ENCODE assay signal across 27 cellular contexts in genomic region chr4:26724522-26724921, GRCh38.
"Had no signal": no experiment of that assay in that cellular context is flagged by ENCODE, and none has a peak within 500 bp of the region (broad histone marks: within the 10 kb centered on the region; RNA-seq: fewer than 3 reads in every experiment).

No MANE protein-coding gene starts in this region.

- H3K4me3 ChIP-seq: adrenal gland, ascending aorta, colonic mucosa, dorsolateral prefrontal cortex, esophagus muscularis mucosa, hepatocyte, neural progenitor cell, right lobe of liver, skin epidermis, tibial artery had no signal

- H3K27me3 Mint-ChIP-seq: stimulated activated naive CD8-positive, alpha-beta T cell treated with anti-CD3 and anti-CD28 coated beads, Interleukin-15, Interleukin-2, amounts not matched to agents 100 ng/mL and 50 ng/mL, for 24 hours had no signal

- H3K4me1 Mint-ChIP-seq: neural progenitor cell had no signal

- H3K9me3 Mint-ChIP-seq: activated T-helper 2 cell treated with anti-CD3 and anti-CD28 coated beads, Interferon-gamma antibody, Interleukin-2, Interleukin-4, amounts not matched to agents 10 μg/mL and 5 μg/mL and 100 μg/mL, durations not matched to agents 14 hours and 24 hours and 36 hours; neural progenitor cell; stimulated activated naive CD8-positive, alpha-beta T cell treated with anti-CD3 and anti-CD28 coated beads, Interleukin-15, Interleukin-2, amounts not matched to agents 100 ng/mL and 50 ng/mL, for 24 hours; T-helper 2 cell treated with Interferon-gamma antibody and Interleukin-4, amounts not matched to agents 5 μg/mL and 100 μg/mL, for 36 hours had no signal

- H3K27ac ChIP-seq: adrenal gland, ascending aorta, brain microvascular endothelial cell, colonic mucosa, dorsolateral prefrontal cortex, esophagus muscularis mucosa, hepatocyte, neural progenitor cell, right lobe of liver, skin epidermis, tibial artery, WERI-Rb-1 had no signal

- H3K27me3 ChIP-seq: adrenal gland, ascending aorta, brain microvascular endothelial cell, colonic mucosa, dorsolateral prefrontal cortex, esophagus muscularis mucosa, hepatocyte, neural progenitor cell, right lobe of liver, tibial artery had no signal

- ATAC-seq: activated CD8-positive, alpha-beta T cell treated with anti-CD3 and anti-CD28 coated beads, Interleukin-2, amount 10 ng/mL, durations not matched to agents 7 days and 5 days; left ventricle myocardium superior; right lobe of liver had no signal

- H3K36me3 ChIP-seq: adrenal gland, brain microvascular endothelial cell, colonic mucosa, neural progenitor cell, right lobe of liver, WERI-Rb-1 had no signal

- H3K9me3 ChIP-seq: adrenal gland, ascending aorta, colonic mucosa, esophagus muscularis mucosa, right lobe of liver, tibial artery had no signal

- DNase-seq: activated CD4-positive, alpha-beta T cell treated with anti-CD3 and anti-CD28 coated beads, Interleukin-2, amount 50 U/mL, for 1 hour; activated CD4-positive, CD25-positive, alpha-beta regulatory T cell treated with anti-CD3 and anti-CD28 coated beads, Interleukin-2, amount 50 U/mL, for 72 hours; activated CD8-positive, alpha-beta T cell treated with anti-CD3 and anti-CD28 coated beads, Interleukin-2, amount 10 ng/mL, durations not matched to agents 7 days and 5 days; activated naive CD4-positive, alpha-beta T cell treated with Interleukin-2 at 50 U/mL for 16 hours; activated T-cell treated with anti-CD3 and anti-CD28 coated beads, Interleukin-2, amount 50 U/mL, for 1 hour; adrenal gland; brain microvascular endothelial cell; caudate nucleus; colonic mucosa; dorsolateral prefrontal cortex; glutamatergic neuron; left ventricle myocardium superior; mammary epithelial cell; posterior cingulate gyrus; right lobe of liver; stimulated activated CD4-positive, alpha-beta T cell treated with anti-CD3 and anti-CD28 coated beads, Interleukin-1b, Interleukin-23, amount 100 ng/mL, for 48 hours; substantia nigra; tibial artery; WERI-Rb-1 had no signal

- H3K4me1 ChIP-seq: ascending aorta, colonic mucosa, esophagus muscularis mucosa, neural progenitor cell, right lobe of liver, tibial artery had no signal

- H3K27ac Mint-ChIP-seq: activated CD8-positive, alpha-beta T cell treated with anti-CD3 and anti-CD28 coated beads, Interleukin-2, amount 10 ng/mL, durations not matched to agents 7 days and 5 days; activated T-helper 2 cell treated with anti-CD3 and anti-CD28 coated beads, Interferon-gamma antibody, Interleukin-2, Interleukin-4, amounts not matched to agents 10 μg/mL and 5 μg/mL and 100 μg/mL, durations not matched to agents 14 hours and 24 hours and 36 hours; neural progenitor cell; stimulated activated naive CD8-positive, alpha-beta T cell treated with anti-CD3 and anti-CD28 coated beads, Interleukin-15, Interleukin-2, amounts not matched to agents 100 ng/mL and 50 ng/mL, for 24 hours; T-helper 2 cell treated with Interferon-gamma antibody and Interleukin-4, amounts not matched to agents 5 μg/mL and 100 μg/mL, for 36 hours had no signal

- H3K4me3 Mint-ChIP-seq: activated CD8-positive, alpha-beta T cell treated with anti-CD3 and anti-CD28 coated beads, Interleukin-2, amount 10 ng/mL, durations not matched to agents 7 days and 5 days; neural progenitor cell; stimulated activated naive CD8-positive, alpha-beta T cell treated with anti-CD3 and anti-CD28 coated beads, Interleukin-15, Interleukin-2, amounts not matched to agents 100 ng/mL and 50 ng/mL, for 24 hours; T-helper 2 cell treated with Interferon-gamma antibody and Interleukin-4, amounts not matched to agents 5 μg/mL and 100 μg/mL, for 36 hours had no signal
